ENCODE assay signal across 20 cellular contexts in genomic region chr20:32600681-32601237, GRCh38.
"Had no signal": no experiment of that assay in that cellular context is flagged by ENCODE, and none has a peak within 500 bp of the region (broad histone marks: within the 10 kb centered on the region; RNA-seq: fewer than 3 reads in every experiment).

No MANE protein-coding gene starts in this region.

- DNase-seq: activated B cell treated with CpG ODN at 0.5 μM for 24 hours; activated CD4-positive, alpha-beta memory T cell treated with anti-CD3 and anti-CD28 coated beads, Interleukin-2, amount 10 ng/mL, durations not matched to agents 7 days and 5 days; activated CD4-positive, alpha-beta T cell treated with anti-CD3 and anti-CD28 coated beads for 4 hours; activated CD8-positive, alpha-beta memory T cell treated with anti-CD3 and anti-CD28 coated beads, Interleukin-2, amount 10 ng/mL, durations not matched to agents 7 days and 5 days; activated naive CD4-positive, alpha-beta T cell treated with anti-CD3 and anti-CD28 coated beads for 36 hours; brain microvascular endothelial cell; cerebellar nuclear complex; effector CD8-positive, alpha-beta T cell; glutamatergic neuron; hypothalamus; kidney; midbrain; nephron progenitor cell; occipital lobe; stimulated activated CD4-positive, alpha-beta T cell treated with anti-CD3 and anti-CD28 coated beads, Interleukin-4, amount 100 ng/mL, for 1 hour; stimulated activated naive CD8-positive, alpha-beta T cell treated with anti-CD3 and anti-CD28 coated beads, Interleukin-15, amount 100 ng/mL, for 72 hours; T-cell had no signal

- H3K27ac ChIP-seq: brain microvascular endothelial cell, suprapubic skin had no signal

- H3K4me3 ChIP-seq: lung, smooth muscle cell, suprapubic skin had no signal

- H3K4me3 Mint-ChIP-seq: activated B cell treated with CpG ODN at 0.5 μM for 24 hours; activated CD4-positive, alpha-beta memory T cell treated with anti-CD3 and anti-CD28 coated beads, Interleukin-2, amount 10 ng/mL, durations not matched to agents 7 days and 5 days; activated CD8-positive, alpha-beta memory T cell treated with anti-CD3 and anti-CD28 coated beads, Interleukin-2, amount 10 ng/mL, durations not matched to agents 7 days and 5 days; activated naive CD4-positive, alpha-beta T cell treated with anti-CD3 and anti-CD28 coated beads for 36 hours; nephron progenitor cell; stimulated activated naive CD8-positive, alpha-beta T cell treated with anti-CD3 and anti-CD28 coated beads, Interleukin-15, amount 100 ng/mL, for 72 hours; T-cell had no signal

- H3K4me1 ChIP-seq: suprapubic skin had no signal

- H3K36me3 ChIP-seq: brain microvascular endothelial cell, suprapubic skin had no signal

- H3K4me2 ChIP-seq: smooth muscle cell had no signal

- H3K9me3 ChIP-seq: suprapubic skin had no signal

- H3K9me3 Mint-ChIP-seq: activated B cell treated with CpG ODN at 0.5 μM for 24 hours; activated CD4-positive, alpha-beta memory T cell treated with anti-CD3 and anti-CD28 coated beads, Interleukin-2, amount 10 ng/mL, durations not matched to agents 7 days and 5 days; activated naive CD4-positive, alpha-beta T cell treated with anti-CD3 and anti-CD28 coated beads for 36 hours; nephron progenitor cell; stimulated activated naive CD8-positive, alpha-beta T cell treated with anti-CD3 and anti-CD28 coated beads, Interleukin-15, amount 100 ng/mL, for 72 hours; T-cell had no signal

- H3K27me3 Mint-ChIP-seq: activated B cell treated with CpG ODN at 0.5 μM for 24 hours; activated CD4-positive, alpha-beta memory T cell treated with anti-CD3 and anti-CD28 coated beads, Interleukin-2, amount 10 ng/mL, durations not matched to agents 7 days and 5 days; activated CD8-positive, alpha-beta memory T cell treated with anti-CD3 and anti-CD28 coated beads, Interleukin-2, amount 10 ng/mL, durations not matched to agents 7 days and 5 days; stimulated activated naive CD8-positive, alpha-beta T cell treated with anti-CD3 and anti-CD28 coated beads, Interleukin-15, amount 100 ng/mL, for 72 hours had no signal

- H3K27ac Mint-ChIP-seq: activated B cell treated with CpG ODN at 0.5 μM for 24 hours; activated CD4-positive, alpha-beta memory T cell treated with anti-CD3 and anti-CD28 coated beads, Interleukin-2, amount 10 ng/mL, durations not matched to agents 7 days and 5 days; activated CD8-positive, alpha-beta memory T cell treated with anti-CD3 and anti-CD28 coated beads, Interleukin-2, amount 10 ng/mL, durations not matched to agents 7 days and 5 days; activated naive CD4-positive, alpha-beta T cell treated with anti-CD3 and anti-CD28 coated beads for 36 hours; nephron progenitor cell; T-cell had no signal

- H3K36me3 Mint-ChIP-seq: activated CD8-positive, alpha-beta memory T cell treated with anti-CD3 and anti-CD28 coated beads, Interleukin-2, amount 10 ng/mL, durations not matched to agents 7 days and 5 days; T-cell had no signal
